In genomic region chr2:22329097-22329716, GRCh38 we compare ENCODE assay signal across 29 cellular contexts.
A peak's percentile ranks its signal among the peaks of the same experiment; 100 is the strongest.
DNase-seq lines count a peak whose midpoint lies in the region; ATAC-seq and TF ChIP-seq lines count a peak whose summit lies in the region.
"Had no signal": no experiment of that assay in that cellular context is flagged by ENCODE, and none has a peak within 500 bp of the region (broad histone marks: within the 10 kb centered on the region; RNA-seq: fewer than 3 reads in every experiment).

No MANE protein-coding gene starts in this region.

- H3K27ac Mint-ChIP-seq in activated CD8-positive, alpha-beta memory T cell treated with anti-CD3 and anti-CD28 coated beads, Interleukin-2, amount 10 ng/mL, durations not matched to agents 7 days and 5 days, result no peak overlapping the region
- H3K27ac Mint-ChIP-seq: activated CD4-positive, alpha-beta T cell treated with anti-CD3 and anti-CD28 coated beads, Interleukin-2, amount 10 ng/mL, durations not matched to agents 7 days and 5 days; B cell; CD8-positive, alpha-beta T cell; dendritic cell treated with granulocyte-macrophage colony-stimulating factor and Interleukin-4, amounts not matched to agents 40 ng/mL and 50 ng/mL, for 4 days; naive B cell; stimulated activated naive CD8-positive, alpha-beta T cell treated with anti-CD3 and anti-CD28 coated beads, Interleukin-15, amount 100 ng/mL, for 72 hours had no signal

- H3K36me3 Mint-ChIP-seq in activated CD8-positive, alpha-beta memory T cell treated with anti-CD3 and anti-CD28 coated beads, Interleukin-2, amount 10 ng/mL, durations not matched to agents 7 days and 5 days, result peaks cover 1% of the 10 kb centered on the region
- H3K36me3 Mint-ChIP-seq: CD8-positive, alpha-beta T cell; naive B cell had no signal

- CTCF ChIA-PET in activated CD8-positive, alpha-beta memory T cell treated with anti-CD3 and anti-CD28 coated beads, Interleukin-2, amount 10 ng/mL, durations not matched to agents 7 days and 5 days (lab: Charles Lee), result no interaction called here
- CTCF ChIA-PET in HEK293T (lab: Yijun Ruan, JAX), result no interaction called here

- H3K4me1 Mint-ChIP-seq in activated CD8-positive, alpha-beta memory T cell treated with anti-CD3 and anti-CD28 coated beads, Interleukin-2, amount 10 ng/mL, durations not matched to agents 7 days and 5 days, result no peaks in the 10 kb centered on the region
- H3K4me1 Mint-ChIP-seq: activated CD4-positive, alpha-beta T cell treated with anti-CD3 and anti-CD28 coated beads, Interleukin-2, amount 10 ng/mL, durations not matched to agents 7 days and 5 days; B cell; naive B cell; stimulated activated naive CD8-positive, alpha-beta T cell treated with anti-CD3 and anti-CD28 coated beads, Interleukin-15, amount 100 ng/mL, for 72 hours had no signal

- peaks cover 10% of the 10 kb centered on the region for H3K9me3 Mint-ChIP-seq in activated CD8-positive, alpha-beta memory T cell treated with anti-CD3 and anti-CD28 coated beads, Interleukin-2, amount 10 ng/mL, durations not matched to agents 7 days and 5 days (ENCODE audit: low read depth)
- H3K9me3 Mint-ChIP-seq: activated CD4-positive, alpha-beta T cell treated with anti-CD3 and anti-CD28 coated beads, Interleukin-2, amount 10 ng/mL, durations not matched to agents 7 days and 5 days; dendritic cell treated with granulocyte-macrophage colony-stimulating factor and Interleukin-4, amounts not matched to agents 40 ng/mL and 50 ng/mL, for 4 days had no signal

- H3K4me3 Mint-ChIP-seq in activated CD8-positive, alpha-beta memory T cell treated with anti-CD3 and anti-CD28 coated beads, Interleukin-2, amount 10 ng/mL, durations not matched to agents 7 days and 5 days, result no peak overlapping the region
- H3K4me3 Mint-ChIP-seq: activated CD4-positive, alpha-beta T cell treated with anti-CD3 and anti-CD28 coated beads, Interleukin-2, amount 10 ng/mL, durations not matched to agents 7 days and 5 days; activated T-cell treated with anti-CD3 and anti-CD28 coated beads, Interleukin-2, amount 50 U/mL, for 4 hours; B cell; CD8-positive, alpha-beta T cell; dendritic cell treated with granulocyte-macrophage colony-stimulating factor and Interleukin-4, amounts not matched to agents 40 ng/mL and 50 ng/mL, for 4 days; naive B cell; stimulated activated naive CD8-positive, alpha-beta T cell treated with anti-CD3 and anti-CD28 coated beads, Interleukin-15, amount 100 ng/mL, for 72 hours had no signal

- no peaks in the 10 kb centered on the region for H3K27me3 Mint-ChIP-seq in activated CD8-positive, alpha-beta memory T cell treated with anti-CD3 and anti-CD28 coated beads, Interleukin-2, amount 10 ng/mL, durations not matched to agents 7 days and 5 days
- H3K27me3 Mint-ChIP-seq: activated CD4-positive, alpha-beta T cell treated with anti-CD3 and anti-CD28 coated beads, Interleukin-2, amount 10 ng/mL, durations not matched to agents 7 days and 5 days; B cell; dendritic cell treated with granulocyte-macrophage colony-stimulating factor and Interleukin-4, amounts not matched to agents 40 ng/mL and 50 ng/mL, for 4 days; naive B cell; stimulated activated naive CD8-positive, alpha-beta T cell treated with anti-CD3 and anti-CD28 coated beads, Interleukin-15, amount 100 ng/mL, for 72 hours had no signal

- no peak for ATAC-seq in HG03439 (IDR thresholded peaks at IDR 0.05; ENCODE audit: unreplicated experiment)
- no peak for ATAC-seq in activated CD8-positive, alpha-beta memory T cell treated with anti-CD3 and anti-CD28 coated beads, Interleukin-2, amount 10 ng/mL, durations not matched to agents 7 days and 5 days
- ATAC-seq: activated T-cell treated with anti-CD3 and anti-CD28 coated beads, Interleukin-2, amount 50 U/mL, for 4 hours; CD8-positive, alpha-beta T cell; K562; left lung; psoas muscle; stimulated activated naive CD8-positive, alpha-beta T cell treated with anti-CD3 and anti-CD28 coated beads, Interleukin-15, amount 100 ng/mL, for 72 hours had no signal

- POLR2A ChIA-PET in HEK293T (lab: Yijun Ruan, JAX), result no interaction called here

- DNase-seq in NCI-H748 (lab: John Stamatoyannopoulos, UW; ENCODE audit: unreplicated experiment), result peak; percentile 24
- DNase-seq in NCI-H748 treated with DMSO at 0.1 percent for 48 hours (lab: John Stamatoyannopoulos, UW), result no peak
- DNase-seq in NCI-H345 (lab: John Stamatoyannopoulos, UW), result peak; percentile 77
- peak; percentile 89 for DNase-seq in SHP77 (lab: John Stamatoyannopoulos, UW)
- DNase-seq in retina, result peak; percentile 23
- DNase-seq in activated CD8-positive, alpha-beta memory T cell treated with anti-CD3 and anti-CD28 coated beads, Interleukin-2, amount 10 ng/mL, durations not matched to agents 7 days and 5 days, result no peak
- DNase-seq in HEK293T (ENCODE audit: extremely low spot score), result no peak
- DNase-seq: activated CD4-positive, alpha-beta T cell treated with anti-CD3 and anti-CD28 coated beads, Interleukin-2, amount 10 ng/mL, durations not matched to agents 7 days and 5 days; activated gamma-delta T cell treated with Interleukin-2 at 50 U/mL for 16 hours; activated T-cell treated with anti-CD3 and anti-CD28 coated beads, Interleukin-2, amount 50 U/mL, for 4 hours; CD8-positive, alpha-beta T cell; central memory CD4-positive, alpha-beta T cell; DMS79 treated with DMSO at 0.1 percent for 48 hours; GF-D8; H7; left lung; naive B cell; NCI-H1417 treated with DMSO at 0.1 percent for 48 hours; NCI-H2107; NCI-H82; OCI-M1; psoas muscle; stimulated activated naive CD8-positive, alpha-beta T cell treated with anti-CD3 and anti-CD28 coated beads, Interleukin-15, amount 100 ng/mL, for 72 hours; thyroid gland; WERI-Rb-1 had no signal

TF ChIP-seq in HEK293T, 16 proteins besides CTCF, POLR2A, EP300 and RAD21:
- TF ChIP-seq SP1 (IDR thresholded peaks at IDR 0.05) (no peak), FOXA1 (IDR thresholded peaks at IDR 0.05) (no peak)

Comparison
In these comparisons a context has a peak if more than half of its experiments do, and no peak if none do; other contexts are left out.
1. DNase-seq: peak in NCI-H748 (single experiment), NCI-H345 (single experiment), SHP77 (2 of 2) and retina (single experiment); none in NCI-H748 treated with DMSO at 0.1 percent for 48 hours (single experiment), activated CD8-positive, alpha-beta memory T cell treated with anti-CD3 and anti-CD28 coated beads, Interleukin-2, amount 10 ng/mL, durations not matched to agents 7 days and 5 days (single experiment) and HEK293T (single experiment).